Comparison of ENCODE assay signal across 18 cellular contexts in the genomic region with DNA sequence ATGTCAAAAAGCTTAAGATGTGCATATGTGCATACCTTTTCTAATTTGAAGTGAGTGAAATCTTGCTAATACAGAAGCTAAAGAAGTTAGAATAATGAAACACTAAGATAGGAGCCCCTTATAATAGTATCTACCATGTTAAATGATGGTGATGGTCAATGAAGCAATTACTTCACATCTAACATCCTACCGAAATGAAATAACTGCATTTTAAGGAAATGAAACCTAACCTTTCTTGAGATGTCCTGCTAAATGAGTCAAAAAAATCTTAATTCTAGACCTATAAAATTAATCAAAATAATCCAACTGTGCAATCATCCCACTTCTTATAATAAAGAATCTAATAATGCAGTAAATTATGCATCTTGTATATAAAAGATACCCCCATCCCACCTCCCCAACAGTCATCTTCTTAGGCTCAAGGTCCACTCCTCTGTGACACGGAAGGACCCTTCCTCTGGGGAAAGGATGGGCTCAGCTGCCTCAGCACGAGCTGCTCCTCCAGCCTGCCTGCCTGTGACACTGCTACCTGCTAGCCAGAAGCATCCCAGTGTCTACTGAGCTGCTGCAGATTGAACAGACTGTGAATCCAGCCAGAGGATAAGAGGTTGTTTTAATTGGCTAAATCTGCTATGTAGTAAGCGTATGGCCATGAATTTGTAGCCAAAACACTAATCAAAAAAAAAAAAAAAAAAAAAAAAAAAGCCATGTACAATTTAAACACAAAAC.
"Had no signal": no experiment of that assay in that cellular context is flagged by ENCODE, and none has a peak within 500 bp of the region (broad histone marks: within the 10 kb centered on the region; RNA-seq: fewer than 3 reads in every experiment).

No MANE protein-coding gene starts in this region.

- H3K9me3 Mint-ChIP-seq: activated naive CD8-positive, alpha-beta T cell treated with anti-CD3 and anti-CD28 coated beads, Interleukin-2, amount 10 ng/mL, durations not matched to agents 7 days and 5 days; immature natural killer cell; natural killer cell had no signal

- H3K27me3 ChIP-seq: heart left ventricle, neutrophil, sigmoid colon, spleen, stomach had no signal

- DNase-seq: activated CD4-positive, alpha-beta T cell treated with anti-CD3 and anti-CD28 coated beads for 1 hour; activated CD4-positive, alpha-beta T cell treated with anti-CD3 and anti-CD28 coated beads, Interleukin-2, amount 50 U/mL, for 4 hours; activated naive CD4-positive, alpha-beta T cell; activated naive CD8-positive, alpha-beta T cell treated with anti-CD3 and anti-CD28 coated beads, Interleukin-2, amount 10 ng/mL, durations not matched to agents 7 days and 5 days; activated T-cell treated with anti-CD3 and anti-CD28 coated beads for 4 hours; aorta; heart left ventricle; immature natural killer cell; mesenchymal stem cell; natural killer cell; sigmoid colon; spleen; stomach had no signal

- H3K36me3 ChIP-seq: neutrophil, sigmoid colon, thoracic aorta had no signal

- H3K9me3 ChIP-seq: heart left ventricle, neutrophil, sigmoid colon, spleen, stomach, thoracic aorta had no signal

- H3K27ac Mint-ChIP-seq: activated naive CD8-positive, alpha-beta T cell treated with anti-CD3 and anti-CD28 coated beads, Interleukin-2, amount 10 ng/mL, durations not matched to agents 7 days and 5 days; immature natural killer cell; natural killer cell had no signal

- ATAC-seq: heart left ventricle, natural killer cell had no signal

- H3K4me3 ChIP-seq: heart left ventricle, sigmoid colon, spleen, stomach, thoracic aorta had no signal

- H3K36me3 Mint-ChIP-seq: natural killer cell had no signal

- H3K4me3 Mint-ChIP-seq: activated naive CD8-positive, alpha-beta T cell treated with anti-CD3 and anti-CD28 coated beads, Interleukin-2, amount 10 ng/mL, durations not matched to agents 7 days and 5 days; immature natural killer cell; natural killer cell had no signal

- H3K4me1 Mint-ChIP-seq: activated naive CD8-positive, alpha-beta T cell treated with anti-CD3 and anti-CD28 coated beads, Interleukin-2, amount 10 ng/mL, durations not matched to agents 7 days and 5 days; immature natural killer cell; natural killer cell had no signal

- H3K4me1 ChIP-seq: parathyroid adenoma, sigmoid colon, spleen had no signal

- H3K27me3 Mint-ChIP-seq: activated naive CD8-positive, alpha-beta T cell treated with anti-CD3 and anti-CD28 coated beads, Interleukin-2, amount 10 ng/mL, durations not matched to agents 7 days and 5 days had no signal

- H3K27ac ChIP-seq: epithelial cell of prostate, heart left ventricle, neutrophil, parathyroid adenoma, sigmoid colon, spleen, stomach, thoracic aorta, VCaP had no signal
